29 cellular contexts compared by ENCODE assay signal in genomic region chr14:96671218-96671617, GRCh38.
"Had no signal": no experiment of that assay in that cellular context is flagged by ENCODE, and none has a peak within 500 bp of the region (broad histone marks: within the 10 kb centered on the region; RNA-seq: fewer than 3 reads in every experiment).

No MANE protein-coding gene starts in this region.

- H3K9ac ChIP-seq: parathyroid adenoma had no signal

- H3K27ac ChIP-seq: ovary, parathyroid adenoma, psoas muscle, right lobe of liver, sigmoid colon, stomach, thoracic aorta, thyroid gland, tibial nerve, upper lobe of left lung, uterus had no signal

- H3K27ac Mint-ChIP-seq: naive B cell; natural killer cell treated with Interleukin-12 subunit alpha and Interleukin-12 subunit beta and Interleukin-15 and Interleukin-18, amount 100 ng/mL, for 72 hours; nephron progenitor cell; progenitor cell of endocrine pancreas; stimulated activated effector memory CD8-positive, alpha-beta T cell treated with anti-CD3 and anti-CD28 coated beads, Interleukin-12 subunit alpha, Interleukin-12 subunit beta, amount 100 ng/mL, for 72 hours; stimulated activated naive B cell treated with anti-CD40 and anti-IgM and Interleukin-4, amounts not matched to agents 10 μg/mL and 1 μg/mL and 100 μg/mL, for 72 hours; stimulated activated naive CD8-positive, alpha-beta T cell treated with anti-CD3 and anti-CD28 coated beads, Interleukin-15, Interleukin-2, amounts not matched to agents 100 ng/mL and 50 ng/mL, for 24 hours had no signal

- H3K9me3 Mint-ChIP-seq: natural killer cell treated with Interleukin-12 subunit alpha and Interleukin-12 subunit beta and Interleukin-15 and Interleukin-18, amount 100 ng/mL, for 72 hours; neural crest cell; stimulated activated effector memory CD8-positive, alpha-beta T cell treated with anti-CD3 and anti-CD28 coated beads, Interleukin-12 subunit alpha, Interleukin-12 subunit beta, amount 100 ng/mL, for 72 hours; stimulated activated naive CD8-positive, alpha-beta T cell treated with anti-CD3 and anti-CD28 coated beads, Interleukin-15, Interleukin-2, amounts not matched to agents 100 ng/mL and 50 ng/mL, for 24 hours had no signal

- H3K36me3 Mint-ChIP-seq: naive thymus-derived CD8-positive, alpha-beta T cell; natural killer cell treated with Interleukin-12 subunit alpha and Interleukin-12 subunit beta and Interleukin-15 and Interleukin-18, amount 100 ng/mL, for 72 hours; stimulated activated effector memory CD8-positive, alpha-beta T cell treated with anti-CD3 and anti-CD28 coated beads, Interleukin-12 subunit alpha, Interleukin-12 subunit beta, amount 100 ng/mL, for 72 hours; stimulated activated naive B cell treated with anti-CD40 and anti-IgM and Interleukin-4, amounts not matched to agents 10 μg/mL and 1 μg/mL and 100 μg/mL, for 72 hours had no signal

- H3K9me3 ChIP-seq: ovary, psoas muscle, right lobe of liver, sigmoid colon, stomach, thoracic aorta, thyroid gland, tibial nerve, upper lobe of left lung, uterus had no signal

- H3K79me2 ChIP-seq: parathyroid adenoma had no signal

- H3K4me1 ChIP-seq: parathyroid adenoma, psoas muscle, right lobe of liver, sigmoid colon, stomach, thyroid gland, tibial nerve, upper lobe of left lung, uterus had no signal

- H3K4me1 Mint-ChIP-seq: naive B cell; stimulated activated effector memory CD8-positive, alpha-beta T cell treated with anti-CD3 and anti-CD28 coated beads, Interleukin-12 subunit alpha, Interleukin-12 subunit beta, amount 100 ng/mL, for 72 hours; stimulated activated naive B cell treated with anti-CD40 and anti-IgM and Interleukin-4, amounts not matched to agents 10 μg/mL and 1 μg/mL and 100 μg/mL, for 72 hours had no signal

- H3K4me3 Mint-ChIP-seq: naive B cell; naive thymus-derived CD8-positive, alpha-beta T cell; natural killer cell treated with Interleukin-12 subunit alpha and Interleukin-12 subunit beta and Interleukin-15 and Interleukin-18, amount 100 ng/mL, for 72 hours; nephron progenitor cell; neural crest cell; stimulated activated effector memory CD8-positive, alpha-beta T cell treated with anti-CD3 and anti-CD28 coated beads, Interleukin-12 subunit alpha, Interleukin-12 subunit beta, amount 100 ng/mL, for 72 hours; stimulated activated naive B cell treated with anti-CD40 and anti-IgM and Interleukin-4, amounts not matched to agents 10 μg/mL and 1 μg/mL and 100 μg/mL, for 72 hours; stimulated activated naive CD8-positive, alpha-beta T cell treated with anti-CD3 and anti-CD28 coated beads, Interleukin-15, Interleukin-2, amounts not matched to agents 100 ng/mL and 50 ng/mL, for 24 hours had no signal

- ATAC-seq: naive thymus-derived CD8-positive, alpha-beta T cell; natural killer cell treated with Interleukin-12 subunit alpha and Interleukin-12 subunit beta and Interleukin-15 and Interleukin-18, amount 100 ng/mL, for 72 hours; psoas muscle; right cardiac atrium; right lobe of liver; stimulated activated effector memory CD8-positive, alpha-beta T cell treated with anti-CD3 and anti-CD28 coated beads, Interleukin-12 subunit alpha, Interleukin-12 subunit beta, amount 100 ng/mL, for 72 hours; stimulated activated naive B cell treated with anti-CD40 and anti-IgM and Interleukin-4, amounts not matched to agents 10 μg/mL and 1 μg/mL and 100 μg/mL, for 72 hours had no signal

- H3K27me3 ChIP-seq: ovary, right lobe of liver, thyroid gland, tibial nerve, upper lobe of left lung, uterus had no signal

- H3K36me3 ChIP-seq: ovary, right lobe of liver, sigmoid colon, stomach, thoracic aorta, thyroid gland, tibial nerve, upper lobe of left lung, uterus had no signal

- H2AFZ ChIP-seq: parathyroid adenoma had no signal

- DNase-seq: naive B cell; naive thymus-derived CD8-positive, alpha-beta T cell; nephron progenitor cell; occipital lobe; ovary; posterior cingulate gyrus; psoas muscle; right cardiac atrium; right lobe of liver; sigmoid colon; small intestine; stimulated activated CD4-positive, alpha-beta T cell treated with anti-CD3 and anti-CD28 coated beads, Interleukin-1b, Interleukin-23, amount 100 ng/mL, for 48 hours; stimulated activated CD4-positive, alpha-beta T cell treated with anti-CD3 and anti-CD28 coated beads, Interleukin-4, amount 100 ng/mL, for 1 hour; stimulated activated CD4-positive, alpha-beta T cell treated with anti-CD3 and anti-CD28 coated beads, Interleukin-4, amount 100 ng/mL, for 4 hours; stimulated activated naive B cell treated with anti-CD40 and anti-IgM and Interleukin-4, amounts not matched to agents 10 μg/mL and 1 μg/mL and 100 μg/mL, for 72 hours; stimulated activated naive CD4-positive, alpha-beta T cell treated with Interleukin-2 at 50 U/mL for 16 hours; stomach; thyroid gland; trophoblast cell; upper lobe of left lung; uterus had no signal

- H3K4me3 ChIP-seq: ovary, psoas muscle, right lobe of liver, sigmoid colon, stomach, thoracic aorta, thyroid gland, tibial nerve, upper lobe of left lung, uterus had no signal
